ENCODE assay signal across 16 cellular contexts in genomic region chr12:26422839-26423398, GRCh38.
DNase-seq lines count a peak whose midpoint lies in the region; ATAC-seq, FAIRE-seq and TF ChIP-seq lines count a peak whose summit lies in the region.
"Had no signal": no experiment of that assay in that cellular context is flagged by ENCODE, and none has a peak within 500 bp of the region (broad histone marks: within the 10 kb centered on the region; RNA-seq: fewer than 3 reads in every experiment).

No MANE protein-coding gene starts in this region.

- H3K4me2 ChIP-seq in K562 (ENCODE audit: insufficient read depth, low read length): no peak overlapping the region

- FAIRE-seq in K562 (lab: Jason Lieb, UNC) (no peak), urothelium cell line (lab: Jason Lieb, UNC) (no peak)

- TF ChIP-seq POLR2A in K562 (conservative IDR thresholded peaks at IDR 0.05) (no peak), vagina (IDR thresholded peaks at IDR 0.05) (no peak)

- CTCF ChIA-PET in K562 (lab: Yijun Ruan, JAX; ENCODE audit: low intra/inter-chr PET ratio): no interaction called here

- TF ChIP-seq RAD21 in K562 (CRISPR knock-in tag; conservative IDR thresholded peaks at IDR 0.05 in 1 of 2, IDR thresholded peaks at IDR 0.05 in 1 of 2): no peak

- H3K9me1 ChIP-seq in K562 (ENCODE audit: control insufficient read depth, insufficient read depth, low read length): no peaks in the 10 kb centered on the region

- H3K27me3 ChIP-seq in K562 (ENCODE audit: control insufficient read depth in 2 of 2, insufficient read depth in 2 of 2, low read length in 2 of 2) (no peaks in the 10 kb centered on the region), vagina (no peaks in the 10 kb centered on the region)
- H3K27me3 ChIP-seq: testis had no signal

- TF ChIP-seq EP300 in K562 (IDR thresholded peaks at IDR 0.05; ENCODE audit: low read length): no peak

- H3K4me1 ChIP-seq in K562 (replicated peaks in 1 of 2; ENCODE audit: control insufficient read depth in 2 of 2, insufficient read depth in 2 of 2, low read length in 2 of 2) (no peaks in the 10 kb centered on the region), vagina (no peaks in the 10 kb centered on the region)
- H3K4me1 ChIP-seq: testis had no signal

- H3K4me3 ChIP-seq in K562 (no peak overlapping the region), vagina (no peak overlapping the region)
- H3K4me3 ChIP-seq: left ventricle myocardium inferior, skin epidermis, testis had no signal

- POLR2A ChIA-PET in K562 (lab: Yijun Ruan, JAX): no interaction called here

- TF ChIP-seq CTCF in K562 (IDR thresholded peaks at IDR 0.05 in 2 of 3, conservative IDR thresholded peaks at IDR 0.05 in 1 of 3; ENCODE audit: insufficient read depth in 2 of 3, low read depth in 1 of 3, low read length in 3 of 3) (no peak), vagina (IDR thresholded peaks at IDR 0.05) (no peak)

- in situ Hi-C loops in K562 (cut with MboI): no loop called here

- no peak overlapping the region for H3K9ac ChIP-seq in K562 (ENCODE audit: insufficient read depth in 1 of 2, low read depth in 2 of 2, low read length in 2 of 2)

- no peak overlapping the region for H2AFZ ChIP-seq in K562 (ENCODE audit: low read depth, low read length)

- WGBS in K562 (ENCODE audit: insufficient coverage, low coverage, missing lambda C conversion rate): 0% methylated on average over 3 of the region's 3 CpGs

- no peaks in the 10 kb centered on the region for H3K79me2 ChIP-seq in K562 (ENCODE audit: control insufficient read depth, insufficient read depth, low read length)

- intact Hi-C loops in K562 (cut with micrococcal nuclease) (no loop called here), vagina (cut with DNase I) (no loop called here)

- H4K20me1 ChIP-seq in K562 (replicated peaks; ENCODE audit: control insufficient read depth, insufficient read depth, low read length): no peaks in the 10 kb centered on the region

- BruUV-seq in K562 (replicated peaks; lab: Mats Ljungman, UMichigan): no TSS peak

- H3K27ac ChIP-seq in K562 (ENCODE audit: extremely low read depth, low read depth, low read length): no peak overlapping the region
- no peak overlapping the region for H3K27ac ChIP-seq in vagina
- H3K27ac ChIP-seq: left ventricle myocardium inferior, skin epidermis, testis had no signal

- no peaks in the 10 kb centered on the region for H3K36me3 ChIP-seq in K562 (ENCODE audit: control insufficient read depth, insufficient read depth, low read length)
- peaks cover 0 to 4% of the 10 kb centered on the region in 2 donors for H3K36me3 ChIP-seq in vagina

- H3K9me3 ChIP-seq in K562 (replicated peaks; ENCODE audit: control insufficient read depth, insufficient read depth, low read depth, low read length) (no peaks in the 10 kb centered on the region), vagina (no peaks in the 10 kb centered on the region)
- H3K9me3 ChIP-seq: left ventricle myocardium inferior, testis had no signal

- DNase-seq in K562 (ENCODE audit: extremely low read depth in 1 of 4, low spot score in 3 of 4): no peak
- DNase-seq in vagina (ENCODE audit: extremely low spot score in 2 of 2): no peak
- no peak for DNase-seq in urothelium cell line (ENCODE audit: low spot score)
- no peak for DNase-seq in ureter (ENCODE audit: low spot score)
- DNase-seq: activated gamma-delta T cell; CD4-positive, CD25-positive, alpha-beta regulatory T cell; endodermal cell; GDM1; left ventricle myocardium inferior; naive thymus-derived CD8-positive, alpha-beta T cell; testis had no signal

- ATAC-seq in GM18870 (IDR thresholded peaks at IDR 0.05; ENCODE audit: unreplicated experiment): peak; percentile 42
- ATAC-seq in GM21529 (IDR thresholded peaks at IDR 0.05; ENCODE audit: unreplicated experiment): peak; percentile 67
- peak; percentile 66 for ATAC-seq in HG03066 (IDR thresholded peaks at IDR 0.05; ENCODE audit: low read depth, unreplicated experiment)
- ATAC-seq in K562: no peak
- ATAC-seq in HG03439 (IDR thresholded peaks at IDR 0.05; ENCODE audit: unreplicated experiment): no peak
- ATAC-seq: naive thymus-derived CD8-positive, alpha-beta T cell had no signal

TF ChIP-seq in K562, 482 proteins besides CTCF, POLR2A, EP300 and RAD21:
- TF ChIP-seq MAFG (tag; conservative IDR thresholded peaks at IDR 0.05): peak; percentile 31
- no peak for TF ChIP-seq STAG1 (CRISPR knock-in tag; IDR thresholded peaks at IDR 0.05; ENCODE audit: borderline replicate concordance)
- TF ChIP-seq SRSF3 (IDR thresholded peaks at IDR 0.05; ENCODE audit: insufficient read depth, low read length): no peak
- no peak for TF ChIP-seq AFF4 (CRISPR knock-in tag; IDR thresholded peaks at IDR 0.05)
- no peak for TF ChIP-seq ZNF124 (CRISPR knock-in tag; IDR thresholded peaks at IDR 0.05)
- TF ChIP-seq ZNF165 (CRISPR knock-in tag; IDR thresholded peaks at IDR 0.05; ENCODE audit: borderline replicate concordance): no peak
- 0 out of 2 replicates have a peak, but pooled peaks have one; percentile 39 for TF ChIP-seq C11orf30 (IDR thresholded peaks at IDR 0.05; ENCODE audit: low read depth)
- TF ChIP-seq ZNF77 (CRISPR knock-in tag; IDR thresholded peaks at IDR 0.05): no peak
- peak; percentile 47 for TF ChIP-seq ZNF316 (IDR thresholded peaks at IDR 0.05)

Comparison
In these comparisons a context has a peak if more than half of its experiments do, and no peak if none do; other contexts are left out.
1. ATAC-seq: peak in GM18870 (single experiment), GM21529 (single experiment) and HG03066 (single experiment); none in K562 (single experiment) and HG03439 (single experiment).